In genomic region chr3:69250014-69250413, GRCh38 we compare ENCODE assay signal across 8 cellular contexts.
DNase-seq lines count a peak whose midpoint lies in the region; ATAC-seq, FAIRE-seq and TF ChIP-seq lines count a peak whose summit lies in the region.

No MANE protein-coding gene starts in this region.

- intact Hi-C loops in activated CD4-positive, alpha-beta T cell treated with anti-CD3 and anti-CD28 coated beads, Interleukin-2, amount 10 ng/mL, durations not matched to agents 24 days and 14 days (cut with micrococcal nuclease), result loop anchor here (2.0 kb wide), 1 partner anchor 37 kb away; no protein-coding TSS in a partner anchor
- intact Hi-C loops in pancreas (cut with DNase I), result no loop called here

- no peak for DNase-seq in GM12891 (ENCODE audit: insufficient read length, low spot score)
- DNase-seq in activated CD4-positive, alpha-beta T cell treated with anti-CD3 and anti-CD28 coated beads, Interleukin-2, amount 10 ng/mL, durations not matched to agents 24 days and 14 days, result peak; percentile 88
- peak; percentile 45 for DNase-seq in fibroblast of peridontal ligament (ENCODE audit: extremely low read depth)
- DNase-seq in pancreas, result peak in 4 of 6 donors; percentile 22 to 51 (median 38)
- no peak for DNase-seq in DMS53 (lab: John Stamatoyannopoulos, UW)
- DNase-seq in COLO829 (ENCODE audit: low spot score), result no peak
- no peak for DNase-seq in NOMO-1 treated with dmso at 0.1 percent for 144 hours (lab: John Stamatoyannopoulos, UW; ENCODE audit: unreplicated experiment)

- no peaks in the 10 kb centered on the region for H3K4me1 ChIP-seq in pancreas

- ATAC-seq in pancreas, result peak; percentile 65 to 86 (median 84)
- no peak for ATAC-seq in HG02759 (IDR thresholded peaks at IDR 0.05; ENCODE audit: unreplicated experiment)

- no peaks in the 10 kb centered on the region for H3K9me3 ChIP-seq in pancreas

- H3K4me1 Mint-ChIP-seq in activated CD4-positive, alpha-beta T cell treated with anti-CD3 and anti-CD28 coated beads, Interleukin-2, amount 10 ng/mL, durations not matched to agents 24 days and 14 days, result peaks cover 9% of the 10 kb centered on the region

- FAIRE-seq in GM12891 (lab: Jason Lieb, UNC) (peak; percentile 28), pancreas (lab: Jason Lieb, UNC) (no peak)

- H3K4me3 ChIP-seq in pancreas, result peak overlapping the region; percentile 0 to 34 (median 14)

- no peaks in the 10 kb centered on the region for H3K9me3 Mint-ChIP-seq in activated CD4-positive, alpha-beta T cell treated with anti-CD3 and anti-CD28 coated beads, Interleukin-2, amount 10 ng/mL, durations not matched to agents 24 days and 14 days

- no peaks in the 10 kb centered on the region for H3K36me3 ChIP-seq in pancreas

- H3K27ac ChIP-seq in pancreas, result peak overlapping the region in 2 of 4 donors; percentile 43 to 71

- WGBS in pancreas, 2 donors, result 40 to 41% methylated on average over 8 of the region's 8 CpGs

- H3K27me3 Mint-ChIP-seq in activated CD4-positive, alpha-beta T cell treated with anti-CD3 and anti-CD28 coated beads, Interleukin-2, amount 10 ng/mL, durations not matched to agents 24 days and 14 days, result peaks cover 5% of the 10 kb centered on the region

- TF ChIP-seq POLR2A in GM12891 (IDR thresholded peaks at IDR 0.05; ENCODE audit: low read depth, low read length), result no peak

- H3K27me3 ChIP-seq in pancreas, result no peaks in the 10 kb centered on the region

- H3K36me3 Mint-ChIP-seq in activated CD4-positive, alpha-beta T cell treated with anti-CD3 and anti-CD28 coated beads, Interleukin-2, amount 10 ng/mL, durations not matched to agents 24 days and 14 days (ENCODE audit: low read depth), result no peaks in the 10 kb centered on the region

- no peak for TF ChIP-seq CTCF in pancreas (IDR thresholded peaks at IDR 0.05)

- H3K27ac Mint-ChIP-seq in activated CD4-positive, alpha-beta T cell treated with anti-CD3 and anti-CD28 coated beads, Interleukin-2, amount 10 ng/mL, durations not matched to agents 24 days and 14 days, result peak overlapping the region; percentile 1

- H3K4me3 Mint-ChIP-seq in activated CD4-positive, alpha-beta T cell treated with anti-CD3 and anti-CD28 coated beads, Interleukin-2, amount 10 ng/mL, durations not matched to agents 24 days and 14 days, result peak overlapping the region; percentile 70

TF ChIP-seq in GM12891, 5 proteins besides CTCF, POLR2A, EP300 and RAD21:
- TF ChIP-seq POLR2AphosphoS5 (IDR thresholded peaks at IDR 0.05; ENCODE audit: low read depth, low read length) (no peak), SPI1 (IDR thresholded peaks at IDR 0.05; ENCODE audit: low read depth, low read length) (no peak)
TF ChIP-seq in GM12891: peak in this region for 0.

Comparison
In these comparisons a context has a peak if more than half of its experiments do, and no peak if none do; other contexts are left out.
1. DNase-seq: peak in activated CD4-positive, alpha-beta T cell treated with anti-CD3 and anti-CD28 coated beads, Interleukin-2, amount 10 ng/mL, durations not matched to agents 24 days and 14 days (single experiment), fibroblast of peridontal ligament (single experiment) and pancreas (4 of 6); none in GM12891 (single experiment), DMS53 (single experiment), COLO829 (single experiment) and NOMO-1 treated with dmso at 0.1 percent for 144 hours (single experiment).